ENCODE assay signal across 10 cellular contexts in the genomic region with DNA sequence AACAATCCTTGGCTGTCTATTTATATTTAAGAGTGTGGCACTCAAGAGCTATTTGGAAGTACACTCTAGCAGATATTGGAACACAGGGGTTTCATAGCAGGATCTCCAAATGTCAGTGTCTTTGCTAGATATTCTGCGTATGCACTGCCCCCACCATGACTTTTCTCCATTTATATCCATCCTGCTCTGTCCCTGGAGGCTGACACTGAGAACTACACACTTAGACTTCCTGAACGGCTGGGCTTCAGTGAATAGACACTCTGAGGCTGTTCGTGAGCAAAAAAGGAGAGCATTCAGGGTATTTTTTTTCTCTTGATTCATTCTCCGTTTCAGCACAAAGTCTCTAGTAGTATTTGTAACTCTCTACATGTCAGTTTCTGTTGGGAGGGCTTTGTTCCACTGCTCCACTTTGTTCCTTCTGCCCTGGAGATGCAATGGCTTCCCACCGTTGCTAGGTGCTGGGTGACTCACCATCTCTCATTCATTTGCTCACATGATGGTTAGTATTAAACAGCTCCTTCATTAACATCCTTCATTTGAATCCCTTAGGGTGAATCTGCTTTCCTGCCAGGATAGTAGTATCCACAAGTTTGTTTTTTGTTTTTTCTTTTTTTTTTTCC.
A peak's percentile ranks its signal among the peaks of the same experiment; 100 is the strongest.
DNase-seq lines count a peak whose midpoint lies in the region; ATAC-seq and TF ChIP-seq lines count a peak whose summit lies in the region.
"Had no signal": no experiment of that assay in that cellular context is flagged by ENCODE, and none has a peak within 500 bp of the region (broad histone marks: within the 10 kb centered on the region; RNA-seq: fewer than 3 reads in every experiment).

No MANE protein-coding gene starts in this region.

- CTCF ChIA-PET in GM10248 (lab: Yijun Ruan, JAX): no interaction called here

- no peak for TF ChIP-seq CTCF in GM10248 (IDR thresholded peaks at IDR 0.05; ENCODE audit: control extremely low read depth, extremely low read depth, low read depth, missing control alignments)

- POLR2A ChIA-PET in GM10248 (lab: Yijun Ruan, JAX): no interaction called here

- ATAC-seq in HG02870 (IDR thresholded peaks at IDR 0.05; ENCODE audit: unreplicated experiment): peak; percentile 71
- peak; percentile 61; the same call in 2 of the 3 replicates for ATAC-seq in SK-N-SH treated with all-trans-retinoic acid at 6 μM for 48 hours

- in situ Hi-C loops in G401 (cut with HindIII; ENCODE audit: low sequenced_read_pairs): no loop called here

- DNase-seq in DMS53 treated with DMSO at 0.1 percent for 48 hours (lab: John Stamatoyannopoulos, UW; ENCODE audit: unreplicated experiment) (peak; percentile 49), iPS DF 19.7 (ENCODE audit: low read depth, low spot score) (peak; percentile 12), NCI-H1417 (lab: John Stamatoyannopoulos, UW) (no peak), G401 (ENCODE audit: low spot score) (no peak), GM10248 (ENCODE audit: extremely low spot score) (no peak), 8988T (no peak)
- DNase-seq: activated CD4-positive, alpha-beta T cell treated with anti-CD3 and anti-CD28 coated beads, Interleukin-2, amount 10 ng/mL, durations not matched to agents 7 days and 5 days; aorta had no signal

TF ChIP-seq in SK-N-SH treated with all-trans-retinoic acid at 6 μM for 48 hours, 23 proteins besides CTCF, POLR2A, EP300 and RAD21:
- TF ChIP-seq ISL1 (CRISPR knock-in tag; IDR thresholded peaks at IDR 0.05) (no peak), CREB5 (CRISPR knock-in tag; IDR thresholded peaks at IDR 0.05; ENCODE audit: low read depth) (no peak), TCF4 (CRISPR knock-in tag; IDR thresholded peaks at IDR 0.05; ENCODE audit: borderline replicate concordance) (no peak), SNAI2 (CRISPR knock-in tag; IDR thresholded peaks at IDR 0.05) (no peak)

Comparison
In these comparisons a context has a peak if more than half of its experiments do, and no peak if none do; other contexts are left out.
1. DNase-seq: peak in DMS53 treated with DMSO at 0.1 percent for 48 hours (single experiment) and iPS DF 19.7 (single experiment); none in NCI-H1417 (0 of 3), G401 (single experiment), GM10248 (single experiment) and 8988T (single experiment).